ENCODE assay signal across 20 cellular contexts in genomic region chr2:109533823-109534222, GRCh38.
DNase-seq lines count a peak whose midpoint lies in the region; ATAC-seq, FAIRE-seq and TF ChIP-seq lines count a peak whose summit lies in the region.
"Had no signal": no experiment of that assay in that cellular context is flagged by ENCODE, and none has a peak within 500 bp of the region (broad histone marks: within the 10 kb centered on the region; RNA-seq: fewer than 3 reads in every experiment).

No MANE protein-coding gene starts in this region.

- TF ChIP-seq POLR2A in HepG2 (IDR thresholded peaks at IDR 0.05; ENCODE audit: insufficient read depth in 1 of 2, low read depth in 2 of 2, low read length in 2 of 2), result no peak
- TF ChIP-seq POLR2A in right lobe of liver (IDR thresholded peaks at IDR 0.05), result no peak

- peak; percentile 29 for ATAC-seq in HepG2
- ATAC-seq in right lobe of liver, result no peak
- ATAC-seq in esophagus mucosa, result peak; percentile 17
- ATAC-seq in HG02973 (IDR thresholded peaks at IDR 0.05; ENCODE audit: unreplicated experiment), result no peak
- no peak for ATAC-seq in GM18861 (IDR thresholded peaks at IDR 0.05; ENCODE audit: unreplicated experiment)
- ATAC-seq: Right ventricle myocardium inferior had no signal

- H2AFZ ChIP-seq in HepG2 (ENCODE audit: low read length) (no peak overlapping the region), trophoblast cell (ENCODE audit: insufficient read depth, low read length, poor library complexity) (no peak overlapping the region)

- TF ChIP-seq CTCF in HepG2 (CRISPR knock-in tag; IDR thresholded peaks at IDR 0.05), result no peak
- no peak for TF ChIP-seq CTCF in right lobe of liver (IDR thresholded peaks at IDR 0.05)

- H3K4me1 ChIP-seq in HepG2 (ENCODE audit: insufficient read depth, low read length) (peaks cover 46% of the 10 kb centered on the region), right lobe of liver (no peaks in the 10 kb centered on the region), trophoblast cell (ENCODE audit: control insufficient read depth in 1 of 2, insufficient read depth in 2 of 2, low read length in 2 of 2) (peaks cover 9 to 17% of the 10 kb centered on the region in 2 experiments)
- H3K4me1 ChIP-seq in effector memory CD4-positive, alpha-beta T cell (ENCODE audit: control insufficient read depth, insufficient read depth, low read length, poor library complexity, severe bottlenecking), result no peaks in the 10 kb centered on the region
- H3K4me1 ChIP-seq: BE2C had no signal

- H4K12ac ChIP-seq in trophoblast cell (ENCODE audit: low read depth, low read length), result no peak overlapping the region

- H2BK5ac ChIP-seq in trophoblast cell (ENCODE audit: low read depth, low read length, poor library complexity), result no peak overlapping the region

- H4K8ac ChIP-seq in trophoblast cell (ENCODE audit: low read depth, low read length), result no peak overlapping the region

- CTCF ChIA-PET in HepG2 (lab: Yijun Ruan, JAX; ENCODE audit: low intra/inter-chr PET ratio, low total read pairs), result no interaction called here

- H3K4me3 ChIP-seq in HepG2 (replicated peaks in 1 of 3; ENCODE audit: insufficient read depth in 1 of 3, low read depth in 2 of 3, low read length in 3 of 3), result no peak overlapping the region
- no peak overlapping the region for H3K4me3 ChIP-seq in right lobe of liver
- H3K4me3 ChIP-seq in trophoblast cell (ENCODE audit: low read depth, low read length), result no peak overlapping the region
- H3K4me3 ChIP-seq in effector memory CD4-positive, alpha-beta T cell (ENCODE audit: insufficient read depth, low read depth, low read length, poor library complexity, severe bottlenecking), result no peak overlapping the region
- H3K4me3 ChIP-seq: SJSA1 had no signal

- TF ChIP-seq RAD21 in HepG2 (CRISPR knock-in tag; IDR thresholded peaks at IDR 0.05), result no peak

- no peaks in the 10 kb centered on the region for H4K20me1 ChIP-seq in HepG2 (ENCODE audit: insufficient read depth, low read length)

- POLR2A ChIA-PET in HepG2 (lab: Yijun Ruan, JAX), result no interaction called here

- BruUV-seq in HepG2 (replicated peaks; lab: Mats Ljungman, UMichigan), result no TSS peak

- no peak overlapping the region for H2BK120ac ChIP-seq in trophoblast cell (ENCODE audit: insufficient read depth, low read length, poor library complexity)

- H3K4me2 ChIP-seq in HepG2 (ENCODE audit: low read depth, low read length) (no peak overlapping the region), trophoblast cell (ENCODE audit: low read length) (no peak overlapping the region)

- H3K4ac ChIP-seq in trophoblast cell (ENCODE audit: low read depth, low read length), result no peak overlapping the region

- no peak overlapping the region for H2AK5ac ChIP-seq in trophoblast cell (ENCODE audit: low read length)

- no peak for DNase-seq in HepG2 (ENCODE audit: low spot score)
- DNase-seq in right lobe of liver, result no peak
- DNase-seq in trophoblast cell, result no peak
- no peak for DNase-seq in effector memory CD4-positive, alpha-beta T cell
- DNase-seq: BE2C, DMS79, HCEC 1CT, NCI-H1105, NCI-H146, NCI-H2029, NCI-H2171, NCI-H524 treated with DMSO at 0.1 percent for 48 hours, NCI-H82 had no signal

- H3K18ac ChIP-seq in trophoblast cell (ENCODE audit: low read length), result no peak overlapping the region

- H3K9me3 ChIP-seq in HepG2 (ENCODE audit: low read length) (no peaks in the 10 kb centered on the region), right lobe of liver (no peaks in the 10 kb centered on the region), trophoblast cell (ENCODE audit: insufficient read depth, low read depth, low read length) (peaks cover 7% of the 10 kb centered on the region)
- no peaks in the 10 kb centered on the region for H3K9me3 ChIP-seq in effector memory CD4-positive, alpha-beta T cell (ENCODE audit: control insufficient read depth, low read length)
- H3K9me3 ChIP-seq: BE2C, SJSA1 had no signal

- peak overlapping the region; percentile 5 for H4K91ac ChIP-seq in trophoblast cell (ENCODE audit: low read depth, low read length)

- no peak overlapping the region for H3K9ac ChIP-seq in HepG2 (ENCODE audit: insufficient read depth, low read depth, low read length)
- H3K9ac ChIP-seq in trophoblast cell (ENCODE audit: low read length), result no peak overlapping the region

- intact Hi-C loops in HepG2 (cut with micrococcal nuclease; ENCODE audit: unreplicated experiment), result loop anchor here (2.0 kb wide), 1 partner anchor 17 kb away; no protein-coding TSS in a partner anchor
- intact Hi-C loops in right lobe of liver (cut with DNase I), result no loop called here

- H2BK12ac ChIP-seq in trophoblast cell (ENCODE audit: low read length), result no peak overlapping the region

- TF ChIP-seq EP300 in HepG2 (IDR thresholded peaks at IDR 0.05; ENCODE audit: low read depth in 2 of 2, low read length in 2 of 2), result no peak
- TF ChIP-seq EP300 in HepG2 (CRISPR knock-in tag; IDR thresholded peaks at IDR 0.05; ENCODE audit: borderline replicate concordance), result no peak

- H3K27me3 ChIP-seq in HepG2 (ENCODE audit: control insufficient read depth in 1 of 2, insufficient read depth in 2 of 2, low read length in 2 of 2) (peaks cover 9 to 49% of the 10 kb centered on the region in 2 experiments), right lobe of liver (no peaks in the 10 kb centered on the region), trophoblast cell (ENCODE audit: insufficient read depth, low read length) (no peaks in the 10 kb centered on the region)
- no peaks in the 10 kb centered on the region for H3K27me3 ChIP-seq in effector memory CD4-positive, alpha-beta T cell (replicated peaks; ENCODE audit: control insufficient read depth, insufficient read depth, low read length, poor library complexity, severe bottlenecking)
- H3K27me3 ChIP-seq: BE2C had no signal

- H3K36me3 ChIP-seq in HepG2 (replicated peaks in 1 of 2; ENCODE audit: control insufficient read depth in 1 of 2, insufficient read depth in 2 of 2, low read length in 2 of 2), result no peaks in the 10 kb centered on the region
- no peaks in the 10 kb centered on the region for H3K36me3 ChIP-seq in right lobe of liver
- H3K36me3 ChIP-seq in trophoblast cell (ENCODE audit: control insufficient read depth in 1 of 2, insufficient read depth in 2 of 2, low read length in 2 of 2), result no peaks in the 10 kb centered on the region
- H3K36me3 ChIP-seq in effector memory CD4-positive, alpha-beta T cell (ENCODE audit: control insufficient read depth, insufficient read depth, low read length), result no peaks in the 10 kb centered on the region
- H3K36me3 ChIP-seq: BE2C, SJSA1 had no signal

- H3K23ac ChIP-seq in trophoblast cell (ENCODE audit: low read length), result no peak overlapping the region

- H3K14ac ChIP-seq in trophoblast cell (ENCODE audit: low read length), result no peak overlapping the region

- no peak overlapping the region for H3K27ac ChIP-seq in HepG2 (ENCODE audit: extremely low read length, insufficient read depth, low read length)
- no peak overlapping the region for H3K27ac ChIP-seq in right lobe of liver
- no peak overlapping the region for H3K27ac ChIP-seq in trophoblast cell (ENCODE audit: low read depth, low read length)
- H3K27ac ChIP-seq in effector memory CD4-positive, alpha-beta T cell (ENCODE audit: insufficient read depth, low read length, poor library complexity, severe bottlenecking), result no peak overlapping the region
- H3K27ac ChIP-seq: SJSA1 had no signal

- H3K79me1 ChIP-seq in trophoblast cell (ENCODE audit: low read length), result no peaks in the 10 kb centered on the region

- H3K79me2 ChIP-seq in HepG2 (ENCODE audit: insufficient read depth, low read length) (no peaks in the 10 kb centered on the region), trophoblast cell (ENCODE audit: control insufficient read depth, insufficient read depth, low read length, poor library complexity) (no peaks in the 10 kb centered on the region)

- no peak for FAIRE-seq in HepG2 (lab: Jason Lieb, UNC)
- FAIRE-seq: D721Med, HTR-8/SVneo had no signal

- 34% methylated on average over 7 of the region's 7 CpGs for WGBS in HepG2 (ENCODE audit: low lambda C conversion rate)
- WGBS in right lobe of liver (ENCODE audit: insufficient coverage, low coverage, low lambda C conversion rate, missing lambda C conversion rate), result 86% methylated on average over 1 of the region's 7 CpGs
- WGBS in trophoblast cell (ENCODE audit: extremely low coverage, insufficient coverage, insufficient read length), result no CpG with 5 or more reads among the region's 7 CpGs

- in situ Hi-C loops in HepG2 (cut with HindIII; ENCODE audit: extremely low pct_ligation_motif_present, low pct_unique_long_range_greater_than_20kb), result loop anchor here (5.0 kb wide), 1 partner anchor 183 kb away; no protein-coding TSS in a partner anchor

TF ChIP-seq in HepG2, 621 proteins besides CTCF, POLR2A, EP300 and RAD21:
- no peak for TF ChIP-seq JUND (CRISPR knock-in tag; IDR thresholded peaks at IDR 0.05)
- no peak for TF ChIP-seq ZNF260 (CRISPR knock-in tag; IDR thresholded peaks at IDR 0.05; ENCODE audit: borderline replicate concordance, low read depth)
- no peak for TF ChIP-seq TAF1 (CRISPR knock-in tag; IDR thresholded peaks at IDR 0.05)
- no peak for TF ChIP-seq FOXM1 (CRISPR knock-in tag; IDR thresholded peaks at IDR 0.05)
- TF ChIP-seq MNT (IDR thresholded peaks at IDR 0.05), result no peak

Comparison
In these comparisons a context has a peak if more than half of its experiments do, and no peak if none do; other contexts are left out.
1. ATAC-seq: peak in HepG2 (single experiment) and esophagus mucosa (single experiment); none in right lobe of liver (0 of 4), HG02973 (single experiment) and GM18861 (single experiment).